ENCODE assay signal across 28 cellular contexts in genomic region chr7:147199868-147200267, GRCh38.
"Had no signal": no experiment of that assay in that cellular context is flagged by ENCODE, and none has a peak within 500 bp of the region (broad histone marks: within the 10 kb centered on the region; RNA-seq: fewer than 3 reads in every experiment).

No MANE protein-coding gene starts in this region.

- H3K36me3 ChIP-seq: gastroesophageal sphincter, heart left ventricle, left lung, ovary, sigmoid colon, thoracic aorta, transverse colon, upper lobe of right lung, uterus had no signal

- H3K4me1 Mint-ChIP-seq: natural killer cell; neural crest cell; stimulated activated memory B cell treated with anti-CD40 and anti-IgM and Interleukin-4, amounts not matched to agents 10 μg/mL and 1 μg/mL and 100 μg/mL, for 72 hours had no signal

- H2AFZ ChIP-seq: hepatocyte had no signal

- H3K4me1 ChIP-seq: foreskin keratinocyte, heart left ventricle, left lung, psoas muscle, sigmoid colon, transverse colon, upper lobe of right lung, uterus had no signal

- H3K27me3 Mint-ChIP-seq: stimulated activated memory B cell treated with anti-CD40 and anti-IgM and Interleukin-4, amounts not matched to agents 10 μg/mL and 1 μg/mL and 100 μg/mL, for 72 hours had no signal

- H3K4me3 ChIP-seq: dorsolateral prefrontal cortex, gastroesophageal sphincter, heart left ventricle, hepatocyte, left lung, ovary, psoas muscle, sigmoid colon, thoracic aorta, transverse colon, upper lobe of right lung, uterus had no signal

- H3K9me3 Mint-ChIP-seq: stimulated activated memory B cell treated with anti-CD40 and anti-IgM and Interleukin-4, amounts not matched to agents 10 μg/mL and 1 μg/mL and 100 μg/mL, for 72 hours had no signal

- H3K4me3 Mint-ChIP-seq: natural killer cell; neural crest cell; stimulated activated memory B cell treated with anti-CD40 and anti-IgM and Interleukin-4, amounts not matched to agents 10 μg/mL and 1 μg/mL and 100 μg/mL, for 72 hours had no signal

- H3K27me3 ChIP-seq: foreskin keratinocyte, gastroesophageal sphincter, heart left ventricle, hepatocyte, left lung, ovary, sigmoid colon, transverse colon, upper lobe of right lung, uterus had no signal

- DNase-seq: dorsolateral prefrontal cortex; effector CD4-positive, alpha-beta T cell; foreskin keratinocyte; heart left ventricle; left cardiac atrium; left lung; mesenchymal stem cell; natural killer cell; nucleus accumbens; ovary; posterior cingulate gyrus; psoas muscle; right cardiac atrium; sigmoid colon; stimulated activated CD4-positive, alpha-beta T cell treated with anti-CD3 and anti-CD28 coated beads, Interleukin-2, amount 100 ng/mL, for 24 hours; stimulated activated CD4-positive, alpha-beta T cell treated with anti-CD3 and anti-CD28 coated beads, Interleukin-4, amount 100 ng/mL, for 4 hours; stimulated activated naive CD8-positive, alpha-beta T cell treated with anti-CD3 and anti-CD28 coated beads, Interleukin-15, Interleukin-2, amounts not matched to agents 100 U/mL and 50 U/mL, for 24 hours; substantia nigra; transverse colon; upper lobe of right lung; uterus had no signal

- H3K27ac Mint-ChIP-seq: natural killer cell; stimulated activated memory B cell treated with anti-CD40 and anti-IgM and Interleukin-4, amounts not matched to agents 10 μg/mL and 1 μg/mL and 100 μg/mL, for 72 hours had no signal

- H3K36me3 Mint-ChIP-seq: natural killer cell; stimulated activated memory B cell treated with anti-CD40 and anti-IgM and Interleukin-4, amounts not matched to agents 10 μg/mL and 1 μg/mL and 100 μg/mL, for 72 hours had no signal

- H3K79me2 ChIP-seq: hepatocyte had no signal

- H3K4me2 ChIP-seq: hepatocyte had no signal

- H3K9me3 ChIP-seq: gastroesophageal sphincter, ovary, psoas muscle, sigmoid colon, thoracic aorta, transverse colon, upper lobe of right lung, uterus had no signal

- ATAC-seq: esophagus mucosa; foreskin keratinocyte; gastroesophageal sphincter; heart left ventricle; left cardiac atrium; left lung; natural killer cell; psoas muscle; right cardiac atrium; stimulated activated memory B cell treated with anti-CD40 and anti-IgM and Interleukin-4, amounts not matched to agents 10 μg/mL and 1 μg/mL and 100 μg/mL, for 72 hours; stimulated activated naive CD8-positive, alpha-beta T cell treated with anti-CD3 and anti-CD28 coated beads, Interleukin-15, Interleukin-2, amounts not matched to agents 100 U/mL and 50 U/mL, for 24 hours; upper lobe of right lung had no signal

- H3K27ac ChIP-seq: dorsolateral prefrontal cortex, epithelial cell of prostate, foreskin keratinocyte, gastroesophageal sphincter, heart left ventricle, hepatocyte, left lung, ovary, psoas muscle, sigmoid colon, thoracic aorta, transverse colon, upper lobe of right lung, uterus had no signal
